14 cellular contexts compared by ENCODE assay signal in genomic region chr11:113529606-113530005, GRCh38. TPM values are rescaled to one million over a fixed set of nuclear protein-coding genes. Genes with fewer than 3 reads are reported as not detected.
"Had no signal": no experiment of that assay in that cellular context is flagged by ENCODE, and none has a peak within 500 bp of the region (broad histone marks: within the 10 kb centered on the region; RNA-seq: fewer than 3 reads in every experiment).

No MANE protein-coding gene starts in this region.

- DNase-seq: activated CD4-positive, alpha-beta T cell treated with anti-CD3 and anti-CD28 coated beads for 4 hours; activated CD8-positive, alpha-beta T cell treated with anti-CD3 and anti-CD28 coated beads for 36 hours; activated naive CD4-positive, alpha-beta T cell treated with anti-CD3 and anti-CD28 coated beads for 36 hours; central memory CD4-positive, alpha-beta T cell; cortex of kidney; hypothalamus; naive B cell; right cardiac atrium; small intestine; tibial artery had no signal

- H3K4me3 ChIP-seq: lung, tibial artery had no signal

- H3K9me3 ChIP-seq: neutrophil, tibial artery had no signal

- H3K27ac Mint-ChIP-seq: activated CD8-positive, alpha-beta T cell treated with anti-CD3 and anti-CD28 coated beads for 36 hours; activated naive CD4-positive, alpha-beta T cell treated with anti-CD3 and anti-CD28 coated beads for 36 hours; naive B cell had no signal

- H3K36me3 Mint-ChIP-seq: naive B cell had no signal

- H3K36me3 ChIP-seq: neutrophil, tibial artery had no signal

- H3K4me3 Mint-ChIP-seq: activated CD8-positive, alpha-beta T cell treated with anti-CD3 and anti-CD28 coated beads for 36 hours; activated naive CD4-positive, alpha-beta T cell treated with anti-CD3 and anti-CD28 coated beads for 36 hours; naive B cell had no signal

- H3K27ac ChIP-seq: neutrophil, tibial artery, VCaP had no signal

- ATAC-seq: activated CD8-positive, alpha-beta T cell treated with anti-CD3 and anti-CD28 coated beads for 36 hours; right cardiac atrium had no signal

- H3K9me3 Mint-ChIP-seq: activated CD8-positive, alpha-beta T cell treated with anti-CD3 and anti-CD28 coated beads for 36 hours; activated naive CD4-positive, alpha-beta T cell treated with anti-CD3 and anti-CD28 coated beads for 36 hours; naive B cell had no signal

RNA-seq across cellular contexts. Expression of gene DRD2, which starts 54.4 kb away (rescaled TPM):
- total RNA-seq: activated CD8-positive, alpha-beta T cell treated with anti-CD3 and anti-CD28 coated beads for 36 hours; activated naive CD4-positive, alpha-beta T cell treated with anti-CD3 and anti-CD28 coated beads for 36 hours; glomerular endothelial cell; right cardiac atrium had no signal
